In genomic region chr9:129036241-129036922, GRCh38 we compare ENCODE assay signal across 8 cellular contexts. TPM values are rescaled to one million over a fixed set of nuclear protein-coding genes. Genes with fewer than 3 reads are reported as not detected.
DNase-seq lines count a peak whose midpoint lies in the region; ATAC-seq, FAIRE-seq and TF ChIP-seq lines count a peak whose summit lies in the region.

Gene MIGA2, plus strand, starts transcription at chr9:129036626. Its CDS starts 3,969 bp downstream, at chr9:129040595.

- no peak for TF ChIP-seq CTCF in heart right ventricle (IDR thresholded peaks at IDR 0.05)

- peaks cover 0 to 15% (median 5%) of the 10 kb centered on the region in 9 donors for H3K36me3 ChIP-seq in heart right ventricle

- H3K4me1 ChIP-seq in heart right ventricle: peaks cover 8 to 34% (median 23%) of the 10 kb centered on the region in 9 donors

- H3K9me3 ChIP-seq in heart right ventricle: no peaks in the 10 kb centered on the region

- ATAC-seq in HG02852 (IDR thresholded peaks at IDR 0.05; ENCODE audit: unreplicated experiment) (peak; percentile 97), heart right ventricle (peak; percentile 96 to 99 (median 98))

- FAIRE-seq in GM12892 (lab: Jason Lieb, UNC): peak; percentile 97

- H3K27me3 ChIP-seq in heart right ventricle: no peaks in the 10 kb centered on the region

- intact Hi-C loops in heart right ventricle (cut with DNase I): loop anchor here in 2 of 10 donors (1.0 to 2.0 kb wide), 2 partner anchors 8 to 44 kb away; partner anchors contain the start of genes DOLPP1 (in 1 of the 2) and SH3GLB2 (in 1 of the 2)
- intact Hi-C loops in posterior vena cava (cut with DNase I): no loop called here

- peak within 1 kb of the TSS; percentile 57 to 91 (median 86) for H3K27ac ChIP-seq in heart right ventricle

- WGBS in heart right ventricle, 2 donors: 0% methylated on average over 46 to 49 of the region's 49 CpGs

- H3K4me3 ChIP-seq in heart right ventricle: peak within 1 kb of the TSS; percentile 71 to 99 (median 94)

- DNase-seq in GM12892 (ENCODE audit: insufficient read length): peak; percentile 98
- DNase-seq in NCI-H146 (lab: John Stamatoyannopoulos, UW): peak; percentile 98
- peak; percentile 85 to 99 (median 89) for DNase-seq in T-helper 1 cell
- peak; percentile 98 for DNase-seq in amniotic epithelial cell (ENCODE audit: low read depth)
- DNase-seq in heart right ventricle: peak; percentile 95 to 99
- DNase-seq in posterior vena cava (ENCODE audit: low spot score): peak; percentile 99
- peak; percentile 98 for DNase-seq in ureter (ENCODE audit: low spot score)

- peak; percentile 87 for TF ChIP-seq POLR2A in GM12892 (IDR thresholded peaks at IDR 0.05; ENCODE audit: low read depth, low read length)

RNA-seq across cellular contexts. Expression of gene MIGA2, which starts in this region (rescaled TPM):
- 8.0 TPM for polyA plus RNA-seq in GM12892 (2012; ENCODE audit: missing spikeins)
- total RNA-seq in heart right ventricle (10 to 100 TPM; 30.4 to 46.0 (median 34.5) TPM), posterior vena cava (10 to 100 TPM; 14.8 to 21.1 TPM), ureter (58.2 TPM)
- 10 to 100 TPM; 39.6 to 44.4 TPM for polyA plus RNA-seq in heart right ventricle

Comparison
In these comparisons a context has a peak if more than half of its experiments do, and no peak if none do; other contexts are left out.
1. Peak in every context shown above with its lines: DNase-seq, ATAC-seq, H3K4me3 ChIP-seq and H3K27ac ChIP-seq.